ENCODE assay signal across 1 cellular context in the genomic region with DNA sequence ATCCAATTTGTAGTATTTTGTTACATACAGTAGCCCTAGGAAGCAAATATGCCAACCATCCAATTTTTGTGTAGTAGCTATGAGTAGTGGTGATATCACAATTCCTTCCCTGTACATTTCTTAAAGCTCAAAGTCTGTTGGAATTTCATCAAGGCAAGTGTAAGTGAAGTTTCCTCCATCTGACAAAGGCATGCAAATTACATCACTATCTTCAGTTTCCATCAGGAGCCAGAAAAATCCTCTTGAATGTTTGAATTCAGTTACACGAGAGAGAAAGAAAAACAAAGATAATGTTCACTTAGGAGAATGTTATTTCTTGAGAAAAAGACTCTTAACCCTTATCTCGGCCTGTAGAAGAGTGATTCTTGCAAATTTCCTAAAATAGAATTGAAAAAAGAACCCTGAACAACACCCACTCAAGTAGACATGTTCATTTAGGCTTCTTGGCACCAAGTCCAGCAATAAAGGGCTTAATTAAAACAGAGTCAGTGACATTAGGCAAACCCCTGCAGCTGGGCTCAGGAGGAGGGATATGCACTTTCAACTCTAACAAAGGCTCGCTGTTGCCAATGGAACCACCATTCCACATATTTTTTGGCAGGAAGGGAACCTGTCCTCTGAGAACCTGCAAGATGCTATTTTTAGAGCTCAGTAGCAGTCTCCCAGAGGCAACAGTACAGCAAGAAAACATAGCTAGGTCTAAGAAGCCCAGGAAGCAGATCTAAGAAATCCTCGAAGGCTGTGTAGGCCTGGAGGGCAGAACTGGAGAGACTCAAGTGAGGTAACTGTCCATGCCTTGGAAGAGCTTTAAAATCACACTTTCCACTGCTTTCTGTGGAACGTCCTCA.
A peak's percentile ranks its signal among the peaks of the same experiment; 100 is the strongest.
TF ChIP-seq lines count a peak whose summit lies in the region.

No MANE protein-coding gene starts in this region.

TF ChIP-seq in K562, 482 proteins besides CTCF, POLR2A, EP300 and RAD21 (continued from another document):
- TF ChIP-seq, protein P1, sequence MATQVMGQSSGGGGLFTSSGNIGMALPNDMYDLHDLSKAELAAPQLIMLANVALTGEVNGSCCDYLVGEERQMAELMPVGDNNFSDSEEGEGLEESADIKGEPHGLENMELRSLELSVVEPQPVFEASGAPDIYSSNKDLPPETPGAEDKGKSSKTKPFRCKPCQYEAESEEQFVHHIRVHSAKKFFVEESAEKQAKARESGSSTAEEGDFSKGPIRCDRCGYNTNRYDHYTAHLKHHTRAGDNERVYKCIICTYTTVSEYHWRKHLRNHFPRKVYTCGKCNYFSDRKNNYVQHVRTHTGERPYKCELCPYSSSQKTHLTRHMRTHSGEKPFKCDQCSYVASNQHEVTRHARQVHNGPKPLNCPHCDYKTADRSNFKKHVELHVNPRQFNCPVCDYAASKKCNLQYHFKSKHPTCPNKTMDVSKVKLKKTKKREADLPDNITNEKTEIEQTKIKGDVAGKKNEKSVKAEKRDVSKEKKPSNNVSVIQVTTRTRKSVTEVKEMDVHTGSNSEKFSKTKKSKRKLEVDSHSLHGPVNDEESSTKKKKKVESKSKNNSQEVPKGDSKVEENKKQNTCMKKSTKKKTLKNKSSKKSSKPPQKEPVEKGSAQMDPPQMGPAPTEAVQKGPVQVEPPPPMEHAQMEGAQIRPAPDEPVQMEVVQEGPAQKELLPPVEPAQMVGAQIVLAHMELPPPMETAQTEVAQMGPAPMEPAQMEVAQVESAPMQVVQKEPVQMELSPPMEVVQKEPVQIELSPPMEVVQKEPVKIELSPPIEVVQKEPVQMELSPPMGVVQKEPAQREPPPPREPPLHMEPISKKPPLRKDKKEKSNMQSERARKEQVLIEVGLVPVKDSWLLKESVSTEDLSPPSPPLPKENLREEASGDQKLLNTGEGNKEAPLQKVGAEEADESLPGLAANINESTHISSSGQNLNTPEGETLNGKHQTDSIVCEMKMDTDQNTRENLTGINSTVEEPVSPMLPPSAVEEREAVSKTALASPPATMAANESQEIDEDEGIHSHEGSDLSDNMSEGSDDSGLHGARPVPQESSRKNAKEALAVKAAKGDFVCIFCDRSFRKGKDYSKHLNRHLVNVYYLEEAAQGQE (CRISPR knock-in tag; IDR thresholded peaks at IDR 0.05; ENCODE audit: low read depth): no peak
- TF ChIP-seq HNRNPK (IDR thresholded peaks at IDR 0.05; ENCODE audit: low read depth, low read length, poor library complexity, severe bottlenecking): no peak
- no peak for TF ChIP-seq POU5F1 (IDR thresholded peaks at IDR 0.05; ENCODE audit: borderline replicate concordance, low read depth, low read length, partially characterized antibody)
- TF ChIP-seq, protein P2, sequence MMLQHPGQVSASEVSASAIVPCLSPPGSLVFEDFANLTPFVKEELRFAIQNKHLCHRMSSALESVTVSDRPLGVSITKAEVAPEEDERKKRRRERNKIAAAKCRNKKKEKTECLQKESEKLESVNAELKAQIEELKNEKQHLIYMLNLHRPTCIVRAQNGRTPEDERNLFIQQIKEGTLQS (IDR thresholded peaks at IDR 0.05): peak; percentile 23; the same call in 1 of the 2 replicates
- TF ChIP-seq, protein P2 (CRISPR knock-in tag; conservative IDR thresholded peaks at IDR 0.05): no peak
- TF ChIP-seq, protein P3, sequence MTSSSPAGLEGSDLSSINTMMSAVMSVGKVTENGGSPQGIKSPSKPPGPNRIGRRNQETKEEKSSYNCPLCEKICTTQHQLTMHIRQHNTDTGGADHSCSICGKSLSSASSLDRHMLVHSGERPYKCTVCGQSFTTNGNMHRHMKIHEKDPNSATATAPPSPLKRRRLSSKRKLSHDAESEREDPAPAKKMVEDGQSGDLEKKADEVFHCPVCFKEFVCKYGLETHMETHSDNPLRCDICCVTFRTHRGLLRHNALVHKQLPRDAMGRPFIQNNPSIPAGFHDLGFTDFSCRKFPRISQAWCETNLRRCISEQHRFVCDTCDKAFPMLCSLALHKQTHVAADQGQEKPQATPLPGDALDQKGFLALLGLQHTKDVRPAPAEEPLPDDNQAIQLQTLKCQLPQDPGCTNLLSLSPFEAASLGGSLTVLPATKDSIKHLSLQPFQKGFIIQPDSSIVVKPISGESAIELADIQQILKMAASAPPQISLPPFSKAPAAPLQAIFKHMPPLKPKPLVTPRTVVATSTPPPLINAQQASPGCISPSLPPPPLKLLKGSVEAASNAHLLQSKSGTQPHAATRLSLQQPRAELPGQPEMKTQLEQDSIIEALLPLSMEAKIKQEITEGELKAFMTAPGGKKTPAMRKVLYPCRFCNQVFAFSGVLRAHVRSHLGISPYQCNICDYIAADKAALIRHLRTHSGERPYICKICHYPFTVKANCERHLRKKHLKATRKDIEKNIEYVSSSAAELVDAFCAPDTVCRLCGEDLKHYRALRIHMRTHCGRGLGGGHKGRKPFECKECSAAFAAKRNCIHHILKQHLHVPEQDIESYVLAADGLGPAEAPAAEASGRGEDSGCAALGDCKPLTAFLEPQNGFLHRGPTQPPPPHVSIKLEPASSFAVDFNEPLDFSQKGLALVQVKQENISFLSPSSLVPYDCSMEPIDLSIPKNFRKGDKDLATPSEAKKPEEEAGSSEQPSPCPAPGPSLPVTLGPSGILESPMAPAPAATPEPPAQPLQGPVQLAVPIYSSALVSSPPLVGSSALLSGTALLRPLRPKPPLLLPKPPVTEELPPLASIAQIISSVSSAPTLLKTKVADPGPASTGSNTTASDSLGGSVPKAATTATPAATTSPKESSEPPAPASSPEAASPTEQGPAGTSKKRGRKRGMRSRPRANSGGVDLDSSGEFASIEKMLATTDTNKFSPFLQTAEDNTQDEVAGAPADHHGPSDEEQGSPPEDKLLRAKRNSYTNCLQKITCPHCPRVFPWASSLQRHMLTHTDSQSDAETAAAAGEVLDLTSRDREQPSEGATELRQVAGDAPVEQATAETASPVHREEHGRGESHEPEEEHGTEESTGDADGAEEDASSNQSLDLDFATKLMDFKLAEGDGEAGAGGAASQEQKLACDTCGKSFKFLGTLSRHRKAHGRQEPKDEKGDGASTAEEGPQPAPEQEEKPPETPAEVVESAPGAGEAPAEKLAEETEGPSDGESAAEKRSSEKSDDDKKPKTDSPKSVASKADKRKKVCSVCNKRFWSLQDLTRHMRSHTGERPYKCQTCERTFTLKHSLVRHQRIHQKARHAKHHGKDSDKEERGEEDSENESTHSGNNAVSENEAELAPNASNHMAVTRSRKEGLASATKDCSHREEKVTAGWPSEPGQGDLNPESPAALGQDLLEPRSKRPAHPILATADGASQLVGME (CRISPR knock-in tag; IDR thresholded peaks at IDR 0.05): no peak
- TF ChIP-seq CHD1 (IDR thresholded peaks at IDR 0.05; ENCODE audit: low read length): no peak
- no peak for TF ChIP-seq ILF3 (IDR thresholded peaks at IDR 0.05; ENCODE audit: borderline replicate concordance)
- TF ChIP-seq MEIS2 (IDR thresholded peaks at IDR 0.05; ENCODE audit: partially characterized antibody): no peak
- TF ChIP-seq HDAC3 (IDR thresholded peaks at IDR 0.05; ENCODE audit: borderline replicate concordance, partially characterized antibody): peak; percentile 51
- TF ChIP-seq, protein P4, sequence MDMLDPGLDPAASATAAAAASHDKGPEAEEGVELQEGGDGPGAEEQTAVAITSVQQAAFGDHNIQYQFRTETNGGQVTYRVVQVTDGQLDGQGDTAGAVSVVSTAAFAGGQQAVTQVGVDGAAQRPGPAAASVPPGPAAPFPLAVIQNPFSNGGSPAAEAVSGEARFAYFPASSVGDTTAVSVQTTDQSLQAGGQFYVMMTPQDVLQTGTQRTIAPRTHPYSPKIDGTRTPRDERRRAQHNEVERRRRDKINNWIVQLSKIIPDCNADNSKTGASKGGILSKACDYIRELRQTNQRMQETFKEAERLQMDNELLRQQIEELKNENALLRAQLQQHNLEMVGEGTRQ (CRISPR knock-in tag; IDR thresholded peaks at IDR 0.05): no peak
- no peak for TF ChIP-seq SMC3 (conservative IDR thresholded peaks at IDR 0.05; ENCODE audit: insufficient read depth, low read depth, low read length)
- TF ChIP-seq ZNF445 (CRISPR knock-in tag; IDR thresholded peaks at IDR 0.05; ENCODE audit: low read depth): no peak
- TF ChIP-seq RFX1 (IDR thresholded peaks at IDR 0.05): peak; percentile 17; the same call in 1 of the 2 replicates
- TF ChIP-seq, protein P5, sequence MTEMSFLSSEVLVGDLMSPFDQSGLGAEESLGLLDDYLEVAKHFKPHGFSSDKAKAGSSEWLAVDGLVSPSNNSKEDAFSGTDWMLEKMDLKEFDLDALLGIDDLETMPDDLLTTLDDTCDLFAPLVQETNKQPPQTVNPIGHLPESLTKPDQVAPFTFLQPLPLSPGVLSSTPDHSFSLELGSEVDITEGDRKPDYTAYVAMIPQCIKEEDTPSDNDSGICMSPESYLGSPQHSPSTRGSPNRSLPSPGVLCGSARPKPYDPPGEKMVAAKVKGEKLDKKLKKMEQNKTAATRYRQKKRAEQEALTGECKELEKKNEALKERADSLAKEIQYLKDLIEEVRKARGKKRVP (CRISPR knock-in tag; IDR thresholded peaks at IDR 0.05): no peak
- TF ChIP-seq RCOR1 (IDR thresholded peaks at IDR 0.05; ENCODE audit: borderline replicate concordance in 1 of 2, low read depth in 2 of 2, low read length in 2 of 2): peak in 1 of 2 experiments; percentile 47; a peak in 1 of 4 replicates
- TF ChIP-seq SIN3B (IDR thresholded peaks at IDR 0.05; ENCODE audit: low read depth): no peak
- TF ChIP-seq MAZ (CRISPR knock-in tag; conservative IDR thresholded peaks at IDR 0.05 in 1 of 2, IDR thresholded peaks at IDR 0.05 in 1 of 2): no peak
- TF ChIP-seq HEY1 (CRISPR knock-in tag; IDR thresholded peaks at IDR 0.05; ENCODE audit: borderline replicate concordance): no peak
- peak; percentile 81 for TF ChIP-seq ARID1B (IDR thresholded peaks at IDR 0.05)
- TF ChIP-seq GATAD2A (IDR thresholded peaks at IDR 0.05): 0 out of 2 replicates have a peak, but pooled peaks have one; percentile 23
- no peak for TF ChIP-seq ZFP1 (CRISPR knock-in tag; IDR thresholded peaks at IDR 0.05)
- no peak for TF ChIP-seq IFI16 (CRISPR knock-in tag; IDR thresholded peaks at IDR 0.05)
- TF ChIP-seq, protein P6, sequence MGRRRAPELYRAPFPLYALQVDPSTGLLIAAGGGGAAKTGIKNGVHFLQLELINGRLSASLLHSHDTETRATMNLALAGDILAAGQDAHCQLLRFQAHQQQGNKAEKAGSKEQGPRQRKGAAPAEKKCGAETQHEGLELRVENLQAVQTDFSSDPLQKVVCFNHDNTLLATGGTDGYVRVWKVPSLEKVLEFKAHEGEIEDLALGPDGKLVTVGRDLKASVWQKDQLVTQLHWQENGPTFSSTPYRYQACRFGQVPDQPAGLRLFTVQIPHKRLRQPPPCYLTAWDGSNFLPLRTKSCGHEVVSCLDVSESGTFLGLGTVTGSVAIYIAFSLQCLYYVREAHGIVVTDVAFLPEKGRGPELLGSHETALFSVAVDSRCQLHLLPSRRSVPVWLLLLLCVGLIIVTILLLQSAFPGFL (CRISPR knock-in tag; IDR thresholded peaks at IDR 0.05): no peak
- no peak for TF ChIP-seq SP2 (IDR thresholded peaks at IDR 0.05; ENCODE audit: extremely low read depth, low read depth, low read length, poor library complexity, severe bottlenecking)
